ENCODE assay signal across 1 cellular context in the genomic region with DNA sequence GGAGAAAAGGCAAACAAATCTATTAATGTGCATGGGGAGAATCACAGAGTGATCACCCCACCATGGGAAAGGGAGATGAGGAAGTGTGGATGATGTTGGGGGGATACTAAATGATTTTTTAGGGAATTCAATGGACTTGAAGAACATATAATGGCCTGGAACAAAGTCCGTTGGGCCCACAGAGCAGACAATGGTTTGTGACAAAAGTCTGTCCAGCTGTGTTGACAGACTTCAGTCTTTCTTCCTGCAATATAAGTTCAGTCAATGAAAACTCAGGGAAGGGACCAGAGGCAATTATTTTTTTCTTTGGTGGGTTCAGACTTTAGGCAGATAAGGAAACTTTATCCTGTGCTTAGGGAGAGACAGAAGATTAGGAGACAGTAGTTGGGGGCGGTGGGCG.
TF ChIP-seq lines count a peak whose summit lies in the region.

No MANE protein-coding gene starts in this region.

TF ChIP-seq in HepG2, 621 proteins besides CTCF, POLR2A, EP300 and RAD21 (continued from another document):
- TF ChIP-seq, protein P1, sequence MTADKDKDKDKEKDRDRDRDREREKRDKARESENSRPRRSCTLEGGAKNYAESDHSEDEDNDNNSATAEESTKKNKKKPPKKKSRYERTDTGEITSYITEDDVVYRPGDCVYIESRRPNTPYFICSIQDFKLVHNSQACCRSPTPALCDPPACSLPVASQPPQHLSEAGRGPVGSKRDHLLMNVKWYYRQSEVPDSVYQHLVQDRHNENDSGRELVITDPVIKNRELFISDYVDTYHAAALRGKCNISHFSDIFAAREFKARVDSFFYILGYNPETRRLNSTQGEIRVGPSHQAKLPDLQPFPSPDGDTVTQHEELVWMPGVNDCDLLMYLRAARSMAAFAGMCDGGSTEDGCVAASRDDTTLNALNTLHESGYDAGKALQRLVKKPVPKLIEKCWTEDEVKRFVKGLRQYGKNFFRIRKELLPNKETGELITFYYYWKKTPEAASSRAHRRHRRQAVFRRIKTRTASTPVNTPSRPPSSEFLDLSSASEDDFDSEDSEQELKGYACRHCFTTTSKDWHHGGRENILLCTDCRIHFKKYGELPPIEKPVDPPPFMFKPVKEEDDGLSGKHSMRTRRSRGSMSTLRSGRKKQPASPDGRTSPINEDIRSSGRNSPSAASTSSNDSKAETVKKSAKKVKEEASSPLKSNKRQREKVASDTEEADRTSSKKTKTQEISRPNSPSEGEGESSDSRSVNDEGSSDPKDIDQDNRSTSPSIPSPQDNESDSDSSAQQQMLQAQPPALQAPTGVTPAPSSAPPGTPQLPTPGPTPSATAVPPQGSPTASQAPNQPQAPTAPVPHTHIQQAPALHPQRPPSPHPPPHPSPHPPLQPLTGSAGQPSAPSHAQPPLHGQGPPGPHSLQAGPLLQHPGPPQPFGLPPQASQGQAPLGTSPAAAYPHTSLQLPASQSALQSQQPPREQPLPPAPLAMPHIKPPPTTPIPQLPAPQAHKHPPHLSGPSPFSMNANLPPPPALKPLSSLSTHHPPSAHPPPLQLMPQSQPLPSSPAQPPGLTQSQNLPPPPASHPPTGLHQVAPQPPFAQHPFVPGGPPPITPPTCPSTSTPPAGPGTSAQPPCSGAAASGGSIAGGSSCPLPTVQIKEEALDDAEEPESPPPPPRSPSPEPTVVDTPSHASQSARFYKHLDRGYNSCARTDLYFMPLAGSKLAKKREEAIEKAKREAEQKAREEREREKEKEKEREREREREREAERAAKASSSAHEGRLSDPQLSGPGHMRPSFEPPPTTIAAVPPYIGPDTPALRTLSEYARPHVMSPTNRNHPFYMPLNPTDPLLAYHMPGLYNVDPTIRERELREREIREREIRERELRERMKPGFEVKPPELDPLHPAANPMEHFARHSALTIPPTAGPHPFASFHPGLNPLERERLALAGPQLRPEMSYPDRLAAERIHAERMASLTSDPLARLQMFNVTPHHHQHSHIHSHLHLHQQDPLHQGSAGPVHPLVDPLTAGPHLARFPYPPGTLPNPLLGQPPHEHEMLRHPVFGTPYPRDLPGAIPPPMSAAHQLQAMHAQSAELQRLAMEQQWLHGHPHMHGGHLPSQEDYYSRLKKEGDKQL (CRISPR knock-in tag; IDR thresholded peaks at IDR 0.05; ENCODE audit: low read depth) = no peak
- peak; percentile 82 for TF ChIP-seq SOX5 (CRISPR knock-in tag; IDR thresholded peaks at IDR 0.05; ENCODE audit: borderline replicate concordance)
- no peak for TF ChIP-seq DPF2 (CRISPR knock-in tag; IDR thresholded peaks at IDR 0.05; ENCODE audit: borderline replicate concordance, low read depth)
- no peak for TF ChIP-seq SPEN (CRISPR knock-in tag; IDR thresholded peaks at IDR 0.05; ENCODE audit: low read depth)
- TF ChIP-seq, protein P2, sequence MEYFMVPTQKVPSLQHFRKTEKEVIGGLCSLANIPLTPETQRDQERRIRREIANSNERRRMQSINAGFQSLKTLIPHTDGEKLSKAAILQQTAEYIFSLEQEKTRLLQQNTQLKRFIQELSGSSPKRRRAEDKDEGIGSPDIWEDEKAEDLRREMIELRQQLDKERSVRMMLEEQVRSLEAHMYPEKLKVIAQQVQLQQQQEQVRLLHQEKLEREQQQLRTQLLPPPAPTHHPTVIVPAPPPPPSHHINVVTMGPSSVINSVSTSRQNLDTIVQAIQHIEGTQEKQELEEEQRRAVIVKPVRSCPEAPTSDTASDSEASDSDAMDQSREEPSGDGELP (IDR thresholded peaks at IDR 0.05; ENCODE audit: borderline replicate concordance, low read depth) = peak; percentile 86
TF ChIP-seq in HepG2: peak in this region for 7.
